ENCODE assay signal across 1 cellular context in genomic region chr7:128396357-128396756, GRCh38.
TF ChIP-seq lines count a peak whose summit lies in the region.

No MANE protein-coding gene starts in this region.

TF ChIP-seq in K562, 482 proteins besides CTCF, POLR2A, EP300 and RAD21:
- no peak for TF ChIP-seq FOXK1 (CRISPR knock-in tag; IDR thresholded peaks at IDR 0.05; ENCODE audit: borderline replicate concordance)
- TF ChIP-seq RBFOX2 (IDR thresholded peaks at IDR 0.05; ENCODE audit: low read depth, low read length): peak; percentile 50
- TF ChIP-seq BRD9 (IDR thresholded peaks at IDR 0.05; ENCODE audit: low read depth, partially characterized antibody): no peak
- no peak for TF ChIP-seq GATA2 (CRISPR knock-in tag; IDR thresholded peaks at IDR 0.05)
- TF ChIP-seq ZNF551 (CRISPR knock-in tag; IDR thresholded peaks at IDR 0.05): no peak
- peak; percentile 69 for TF ChIP-seq POLR2G (IDR thresholded peaks at IDR 0.05; ENCODE audit: low read depth, low read length)
- no peak for TF ChIP-seq SAP30 (IDR thresholded peaks at IDR 0.05; ENCODE audit: borderline replicate concordance, insufficient read depth, low read depth, low read length, poor library complexity, severe bottlenecking)
- no peak for TF ChIP-seq HDAC6 (IDR thresholded peaks at IDR 0.05; ENCODE audit: low read depth, low read length)
- no peak for TF ChIP-seq BCOR (IDR thresholded peaks at IDR 0.05)
- no peak for TF ChIP-seq ZMIZ1 (IDR thresholded peaks at IDR 0.05; ENCODE audit: low read depth in 2 of 2, low read length in 2 of 2)
- TF ChIP-seq DNMT1 (IDR thresholded peaks at IDR 0.05): no peak
- no peak for TF ChIP-seq NBN (IDR thresholded peaks at IDR 0.05; ENCODE audit: low read depth)
- TF ChIP-seq FOXP1 (CRISPR knock-in tag; IDR thresholded peaks at IDR 0.05): no peak
- no peak for TF ChIP-seq POLR2AphosphoS5 (IDR thresholded peaks at IDR 0.05; ENCODE audit: control insufficient read depth, insufficient read depth, low read depth, low read length)
- no peak for TF ChIP-seq NR0B1 (IDR thresholded peaks at IDR 0.05; ENCODE audit: partially characterized antibody)
- no peak for TF ChIP-seq THAP12 (CRISPR knock-in tag; IDR thresholded peaks at IDR 0.05)
